In genomic region chr20:4722993-4723392, GRCh38 we compare ENCODE assay signal across 22 cellular contexts. TPM values are rescaled to one million over a fixed set of nuclear protein-coding genes. Genes with fewer than 3 reads are reported as not detected.
DNase-seq lines count a peak whose midpoint lies in the region; ATAC-seq, FAIRE-seq and TF ChIP-seq lines count a peak whose summit lies in the region.
"Had no signal": no experiment of that assay in that cellular context is flagged by ENCODE, and none has a peak within 500 bp of the region (broad histone marks: within the 10 kb centered on the region; RNA-seq: fewer than 3 reads in every experiment).

No MANE protein-coding gene starts in this region.

- no peak for TF ChIP-seq RAD21 in A549 (conservative IDR thresholded peaks at IDR 0.05 in 1 of 2, IDR thresholded peaks at IDR 0.05 in 1 of 2)
- TF ChIP-seq RAD21 in K562 (CRISPR knock-in tag; conservative IDR thresholded peaks at IDR 0.05 in 1 of 2, IDR thresholded peaks at IDR 0.05 in 1 of 2): no peak

- WGBS in A549 (ENCODE audit: missing lambda C conversion rate): 48% methylated on average over 4 of the region's 4 CpGs
- WGBS in K562 (ENCODE audit: insufficient coverage, low coverage, missing lambda C conversion rate): 0% methylated on average over 4 of the region's 4 CpGs
- 54 to 68% methylated on average over 4 of the region's 4 CpGs for WGBS in testis, 2 donors

- no TSS peak for BruUV-seq in K562 (replicated peaks; lab: Mats Ljungman, UMichigan)

- TF ChIP-seq CTCF in A549 (IDR thresholded peaks at IDR 0.05) (no peak), K562 (IDR thresholded peaks at IDR 0.05 in 2 of 3, conservative IDR thresholded peaks at IDR 0.05 in 1 of 3; ENCODE audit: insufficient read depth in 2 of 3, low read depth in 1 of 3, low read length in 3 of 3) (no peak), endothelial cell (IDR thresholded peaks at IDR 0.05; ENCODE audit: unreplicated experiment) (no peak), testis (IDR thresholded peaks at IDR 0.05) (no peak)

- H3K9ac ChIP-seq in K562 (ENCODE audit: insufficient read depth in 1 of 2, low read depth in 2 of 2, low read length in 2 of 2): no peak overlapping the region
- H3K9ac ChIP-seq: BLaER1 treated with 17β-estradiol and CSF1 and Interleukin-3, amounts not matched to agents 10 nM and 100 nM had no signal

- H3K9me1 ChIP-seq in K562 (ENCODE audit: control insufficient read depth, insufficient read depth, low read length): no peaks in the 10 kb centered on the region

- no peak overlapping the region for H3K27ac ChIP-seq in A549
- H3K27ac ChIP-seq in K562 (ENCODE audit: extremely low read depth, low read depth, low read length): no peak overlapping the region
- peak overlapping the region; percentile 46 to 58 for H3K27ac ChIP-seq in testis
- H3K27ac ChIP-seq: BLaER1 treated with 17β-estradiol and CSF1 and Interleukin-3, amounts not matched to agents 10 nM and 100 nM had no signal

- TF ChIP-seq EP300 in A549 (IDR thresholded peaks at IDR 0.05) (no peak), K562 (IDR thresholded peaks at IDR 0.05; ENCODE audit: low read length) (no peak)

- ATAC-seq in A549 (no peak), K562 (no peak), HG02981 (IDR thresholded peaks at IDR 0.05; ENCODE audit: unreplicated experiment) (no peak)
- ATAC-seq: GM12878, GM23338, HCT116 had no signal

- in situ Hi-C loops in K562 (cut with MboI): no loop called here

- H4K20me1 ChIP-seq in K562 (replicated peaks; ENCODE audit: control insufficient read depth, insufficient read depth, low read length): no peaks in the 10 kb centered on the region
- H4K20me1 ChIP-seq: BLaER1 treated with 17β-estradiol and CSF1 and Interleukin-3, amounts not matched to agents 10 nM and 100 nM had no signal

- no peaks in the 10 kb centered on the region for H3K79me2 ChIP-seq in K562 (ENCODE audit: control insufficient read depth, insufficient read depth, low read length)

- POLR2A ChIA-PET in A549 (lab: Yijun Ruan, JAX) (interaction anchor here (0.5 kb wide), 1 partner anchor 14 kb away, joined by 6 read pairs; no protein-coding TSS in a partner anchor), K562 (lab: Yijun Ruan, JAX) (interaction anchor here (0.6 kb wide), 1 partner anchor 548 kb away, joined by 3 read pairs; no protein-coding TSS in a partner anchor)

- intact Hi-C loops in K562 (cut with micrococcal nuclease) (no loop called here), testis (cut with DNase I; ENCODE audit: low total_unique reads) (loop anchor here (5.0 kb wide), 1 partner anchor 111 kb away; no protein-coding TSS in a partner anchor)

- CTCF ChIA-PET in A549 (lab: Yijun Ruan, JAX): interaction anchor here (0.9 to 15.3 kb wide), 8 partner anchors 9 to 334 kb away, joined by 3 to 378 read pairs (median 3); no protein-coding TSS in a partner anchor
- CTCF ChIA-PET in K562 (lab: Yijun Ruan, JAX; ENCODE audit: low intra/inter-chr PET ratio): no interaction called here

- no peaks in the 10 kb centered on the region for H3K9me3 ChIP-seq in A549
- H3K9me3 ChIP-seq in K562 (replicated peaks; ENCODE audit: control insufficient read depth, insufficient read depth, low read depth, low read length): no peaks in the 10 kb centered on the region
- no peaks in the 10 kb centered on the region for H3K9me3 ChIP-seq in testis
- H3K9me3 ChIP-seq: BE2C had no signal

- peaks cover 8% of the 10 kb centered on the region; the same call in 2 of the 3 replicates for H3K4me1 ChIP-seq in A549
- H3K4me1 ChIP-seq in K562 (replicated peaks in 1 of 2; ENCODE audit: control insufficient read depth in 2 of 2, insufficient read depth in 2 of 2, low read length in 2 of 2): no peaks in the 10 kb centered on the region
- H3K4me1 ChIP-seq in testis: peaks cover 25% of the 10 kb centered on the region
- H3K4me1 ChIP-seq: BE2C had no signal

- DNase-seq in A549 (ENCODE audit: low read depth in 1 of 2, low spot score in 1 of 2): no peak
- no peak for DNase-seq in K562 (ENCODE audit: extremely low read depth in 1 of 4, low spot score in 3 of 4)
- no peak for DNase-seq in endothelial cell (ENCODE audit: low spot score)
- DNase-seq in testis: no peak
- DNase-seq in AML-193 (lab: John Stamatoyannopoulos, UW): no peak
- DNase-seq: BE2C; CD4-positive, alpha-beta T cell; CD8-positive, alpha-beta memory T cell; DMS 273 treated with DMSO at 0.1 percent for 48 hours; DMS79; EL; GDM1; H9 had no signal

- no peaks in the 10 kb centered on the region for H3K9me3 Mint-ChIP-seq in endothelial cell (ENCODE audit: unreplicated experiment)
- H3K9me3 Mint-ChIP-seq: CD4-positive, alpha-beta T cell; CD8-positive, alpha-beta memory T cell; GM23338 had no signal

- TF ChIP-seq POLR2A in A549 (IDR thresholded peaks at IDR 0.05; ENCODE audit: low read length) (no peak), K562 (conservative IDR thresholded peaks at IDR 0.05) (no peak), testis (IDR thresholded peaks at IDR 0.05) (no peak)

- no peak overlapping the region for H2AFZ ChIP-seq in K562 (ENCODE audit: low read depth, low read length)
- H2AFZ ChIP-seq: GM23338 had no signal

- H3K4me3 Mint-ChIP-seq in endothelial cell (ENCODE audit: unreplicated experiment): peak overlapping the region; percentile 97
- H3K4me3 Mint-ChIP-seq: CD14-positive monocyte; CD4-positive, alpha-beta T cell; CD8-positive, alpha-beta memory T cell; GM23338; H9 had no signal

- H3K27ac Mint-ChIP-seq in endothelial cell (ENCODE audit: unreplicated experiment): no peak overlapping the region
- H3K27ac Mint-ChIP-seq: CD14-positive monocyte; CD4-positive, alpha-beta T cell; CD8-positive, alpha-beta memory T cell; GM23338; H9 had no signal

- H3K4me3 ChIP-seq in A549: no peak overlapping the region
- no peak overlapping the region for H3K4me3 ChIP-seq in K562
- H3K4me3 ChIP-seq in testis: peak overlapping the region; percentile 10 to 60
- H3K4me3 ChIP-seq: BLaER1 treated with 17β-estradiol and CSF1 and Interleukin-3, amounts not matched to agents 10 nM and 100 nM; GM12878; GM23338 had no signal

- H3K27me3 ChIP-seq in K562 (ENCODE audit: control insufficient read depth in 2 of 2, insufficient read depth in 2 of 2, low read length in 2 of 2) (peaks cover 0 to 22% of the 10 kb centered on the region in 2 experiments; a peak in 2 of 5 replicates), testis (no peaks in the 10 kb centered on the region)
- H3K27me3 ChIP-seq: BLaER1 treated with 17β-estradiol and CSF1 and Interleukin-3, amounts not matched to agents 10 nM and 100 nM had no signal

- no peak for FAIRE-seq in A549 (lab: Jason Lieb, UNC)
- no peak for FAIRE-seq in K562 (lab: Jason Lieb, UNC)
- FAIRE-seq: D721Med, GM12878, GM19239 had no signal

- H3K36me3 ChIP-seq in K562 (ENCODE audit: control insufficient read depth, insufficient read depth, low read length): no peaks in the 10 kb centered on the region
- no peaks in the 10 kb centered on the region for H3K36me3 ChIP-seq in testis (ENCODE audit: low read depth, missing control alignments)
- H3K36me3 ChIP-seq: BE2C; BLaER1 treated with 17β-estradiol and CSF1 and Interleukin-3, amounts not matched to agents 10 nM and 100 nM had no signal

- H3K4me1 Mint-ChIP-seq in endothelial cell (ENCODE audit: unreplicated experiment): peaks cover 59% of the 10 kb centered on the region

- H3K4me2 ChIP-seq in A549 (no peak overlapping the region), K562 (ENCODE audit: insufficient read depth, low read length) (no peak overlapping the region)
- H3K4me2 ChIP-seq: BLaER1 treated with 17β-estradiol and CSF1 and Interleukin-3, amounts not matched to agents 10 nM and 100 nM; GM23338 had no signal

- H3K36me3 Mint-ChIP-seq in endothelial cell (ENCODE audit: low read depth, unreplicated experiment): peaks cover 34% of the 10 kb centered on the region
- H3K36me3 Mint-ChIP-seq: CD14-positive monocyte; CD8-positive, alpha-beta memory T cell had no signal

- H3K27me3 Mint-ChIP-seq in endothelial cell (ENCODE audit: unreplicated experiment): peaks cover 7% of the 10 kb centered on the region
- H3K27me3 Mint-ChIP-seq: CD4-positive, alpha-beta T cell had no signal

RNA-seq across cellular contexts. Expression of gene PRND, which starts 1.3 kb away (rescaled TPM):
- not detected in 2 replicates for polyA plus RNA-seq in A549 (2011; rRNA removed)
- not detected in 2 replicates for polyA plus RNA-seq in A549 (2012; cell fraction: cytosol; rRNA removed)
- polyA plus RNA-seq in A549 (2012; cell fraction: nucleus; rRNA removed): not detected in 2 replicates
- polyA plus RNA-seq in A549 (2017; fragmentation: RNase III; extraction: RNeasy Plus Mini Kit Qiagen cat#74134 plus additional on column Dnase treatment): not detected in 3 replicates
- not detected in 2 replicates for polyA minus RNA-seq in A549 (2011; rRNA and poly(A)+ RNA removed)
- not detected in 2 replicates for total RNA-seq in K562 (2011; cell fraction: chromatin; rRNA removed; ENCODE audit: low replicate concordance)
- total RNA-seq in K562 (2011; cell fraction: nucleolus; rRNA removed): not detected in 2 replicates
- not detected in 2 replicates for total RNA-seq in K562 (2011; cell fraction: nucleoplasm; rRNA removed)
- not detected in 2 replicates for total RNA-seq in K562 (2014; rRNA removed)
- not detected in 2 replicates for total RNA-seq in K562 (2014; rRNA removed; fragmentation: Illumina TruSeq; extraction: Trizol)
- total RNA-seq in K562 (2015; rRNA removed; fragmentation: Illumina TruSeq; extraction: Trizol): not detected in 2 replicates
- not detected in 2 replicates for total RNA-seq in K562 (2021)
- polyA plus RNA-seq in K562 (2011; rRNA removed): not detected in 2 replicates
- polyA plus RNA-seq in K562 (2011; cell fraction: cytosol; rRNA removed): not detected in 2 replicates
- not detected in 2 replicates for polyA plus RNA-seq in K562 (2011; cell fraction: nucleus; rRNA removed)
- not detected in 2 replicates for polyA plus RNA-seq in K562 (2012)
- polyA plus RNA-seq in K562 (2014; fragmentation: Illumina TruSeq; extraction: Trizol): not detected in 2 replicates
- not detected for polyA plus RNA-seq in K562 (2014; fragmentation: Nextera tagmentation; extraction: Ambion mirVana)
- not detected in 2 replicates for polyA plus RNA-seq in K562 (2014; rRNA removed)
- polyA minus RNA-seq in K562 (2011; rRNA and poly(A)+ RNA removed): not detected in 2 replicates
- not detected in 2 replicates for polyA minus RNA-seq in K562 (2011; cell fraction: cytosol; rRNA and poly(A)+ RNA removed)
- polyA minus RNA-seq in K562 (2011; cell fraction: nucleus; rRNA and poly(A)+ RNA removed): not detected in 2 replicates
- total RNA-seq in endothelial cell (ENCODE audit: unreplicated experiment): 371 TPM
- total RNA-seq in testis: 100 to 1,000 TPM; 431 to 729 TPM
- polyA plus RNA-seq in testis (ENCODE audit: insufficient read depth, low read depth, low replicate concordance): 147 TPM
- total RNA-seq: CD4-positive, alpha-beta T cell; CD8-positive, alpha-beta memory T cell; GM12878 had no signal
- polyA plus RNA-seq: AG04450, CD14-positive monocyte, GM12878, GM23338 had no signal

RNA-seq across cellular contexts. Expression of gene PRNP, which starts 36.7 kb away (rescaled TPM):
- polyA plus RNA-seq in A549 (2011; rRNA removed): 247 and 269 TPM in 2 replicates
- polyA plus RNA-seq in A549 (2012; cell fraction: cytosol; rRNA removed): 238 and 294 TPM in 2 replicates
- polyA plus RNA-seq in A549 (2012; cell fraction: nucleus; rRNA removed): 167 and 260 TPM in 2 replicates
- polyA plus RNA-seq in A549 (2017; fragmentation: RNase III; extraction: RNeasy Plus Mini Kit Qiagen cat#74134 plus additional on column Dnase treatment): 149 to 153 TPM (median 151 TPM) in 3 replicates
- 293 and 405 TPM in 2 replicates for polyA minus RNA-seq in A549 (2011; rRNA and poly(A)+ RNA removed)
- total RNA-seq in K562 (2011; cell fraction: chromatin; rRNA removed; ENCODE audit: low replicate concordance): 21.4 and 25.0 TPM in 2 replicates
- 34.3 and 42.7 TPM in 2 replicates for total RNA-seq in K562 (2011; cell fraction: nucleolus; rRNA removed)
- total RNA-seq in K562 (2011; cell fraction: nucleoplasm; rRNA removed): 32.1 and 39.8 TPM in 2 replicates
- total RNA-seq in K562 (2014; rRNA removed): 19.1 and 19.3 TPM in 2 replicates
- total RNA-seq in K562 (2014; rRNA removed; fragmentation: Illumina TruSeq; extraction: Trizol): 23.2 and 25.3 TPM in 2 replicates
- total RNA-seq in K562 (2015; rRNA removed; fragmentation: Illumina TruSeq; extraction: Trizol): 15.3 and 16.3 TPM in 2 replicates
- total RNA-seq in K562 (2021): 20.6 and 22.0 TPM in 2 replicates
- polyA plus RNA-seq in K562 (2011; rRNA removed): 30.4 and 47.9 TPM in 2 replicates
- polyA plus RNA-seq in K562 (2011; cell fraction: cytosol; rRNA removed): 32.2 and 37.3 TPM in 2 replicates
- 17.5 and 25.7 TPM in 2 replicates for polyA plus RNA-seq in K562 (2011; cell fraction: nucleus; rRNA removed)
- 17.7 and 35.2 TPM in 2 replicates for polyA plus RNA-seq in K562 (2012)
- 26.2 and 30.3 TPM in 2 replicates for polyA plus RNA-seq in K562 (2014; fragmentation: Illumina TruSeq; extraction: Trizol)
- polyA plus RNA-seq in K562 (2014; fragmentation: Nextera tagmentation; extraction: Ambion mirVana): 1 to 10 TPM; 7.5 to 8.1 TPM
- 24.0 and 25.5 TPM in 2 replicates for polyA plus RNA-seq in K562 (2014; rRNA removed)
- 33.1 and 42.5 TPM in 2 replicates for polyA minus RNA-seq in K562 (2011; rRNA and poly(A)+ RNA removed)
- polyA minus RNA-seq in K562 (2011; cell fraction: cytosol; rRNA and poly(A)+ RNA removed): 17.5 and 28.5 TPM in 2 replicates
- 5.8 and 15.0 TPM in 2 replicates for polyA minus RNA-seq in K562 (2011; cell fraction: nucleus; rRNA and poly(A)+ RNA removed)
- 157 TPM for total RNA-seq in endothelial cell (ENCODE audit: unreplicated experiment)
- total RNA-seq in testis: 100 to 1,000 TPM; 126 to 238 TPM
- polyA plus RNA-seq in testis (ENCODE audit: insufficient read depth, low read depth, low replicate concordance): 171 TPM

Comparison
In these comparisons a context has a peak if more than half of its experiments do, and no peak if none do; other contexts are left out.
1. H3K27ac ChIP-seq: peak in testis (2 of 2); none in A549 (0 of 2) and K562 (single experiment).
2. H3K4me3 ChIP-seq: peak in testis (2 of 2); none in A549 (single experiment) and K562 (single experiment).
3. RNA of gene PRND, which starts 1.3 kb away (total RNA-seq): 431 to 729 TPM in testis and 371 TPM in endothelial cell (single experiment); not detected in K562; every median in the first group is over 100 times any median in the second.
4. Of the 35 proteins assayed by ChIP-seq in both K562 and A549: peak only in K562: none; only in A549: ZFP36; in both: none; in neither: 34.